ENCODE assay signal across 8 cellular contexts in genomic region chr3:106206165-106206564, GRCh38.
DNase-seq lines count a peak whose midpoint lies in the region; ATAC-seq and TF ChIP-seq lines count a peak whose summit lies in the region.

No MANE protein-coding gene starts in this region.

- ATAC-seq in GM21367 (IDR thresholded peaks at IDR 0.05; ENCODE audit: unreplicated experiment) (peak; percentile 90), activated B cell treated with CpG ODN at 0.5 μM for 24 hours (ENCODE audit: low read depth) (peak; percentile 78), GM21526 (IDR thresholded peaks at IDR 0.05; ENCODE audit: low FRiP score, unreplicated experiment) (no peak)

- CTCF ChIA-PET in activated B cell treated with CpG ODN at 0.5 μM for 24 hours (lab: Charles Lee): no interaction called here

- H3K4me1 Mint-ChIP-seq in activated B cell treated with CpG ODN at 0.5 μM for 24 hours: peaks cover 33% of the 10 kb centered on the region

- in situ Hi-C loops in KBM-7 (cut with MboI; ENCODE audit: low pct_unique_long_range_greater_than_20kb, low sequenced_read_pairs): no loop called here

- H3K9me3 Mint-ChIP-seq in activated B cell treated with CpG ODN at 0.5 μM for 24 hours: peaks cover 5% of the 10 kb centered on the region

- DNase-seq in EH (ENCODE audit: low read depth) (peak; percentile 68), KBM-7 (peak; percentile 94), activated B cell treated with CpG ODN at 0.5 μM for 24 hours (no peak), left kidney (ENCODE audit: low read depth, low spot score) (peak; percentile 89), SK-N-DZ (ENCODE audit: low spot score) (no peak), foreskin melanocyte (no peak)

- intact Hi-C loops in activated B cell treated with CpG ODN at 0.5 μM for 24 hours (cut with micrococcal nuclease): loop anchor here (1.0 to 2.0 kb wide), 3 partner anchors 10 to 51 kb away; no protein-coding TSS in a partner anchor

- no peaks in the 10 kb centered on the region for H3K27me3 Mint-ChIP-seq in activated B cell treated with CpG ODN at 0.5 μM for 24 hours

- no peak overlapping the region for H3K27ac Mint-ChIP-seq in activated B cell treated with CpG ODN at 0.5 μM for 24 hours

- TF ChIP-seq CTCF in activated B cell treated with CpG ODN at 0.5 μM for 24 hours (IDR thresholded peaks at IDR 0.05): no peak

- H3K36me3 Mint-ChIP-seq in activated B cell treated with CpG ODN at 0.5 μM for 24 hours (ENCODE audit: low read depth): no peaks in the 10 kb centered on the region

- peak overlapping the region; percentile 25 for H3K4me3 Mint-ChIP-seq in activated B cell treated with CpG ODN at 0.5 μM for 24 hours

- POLR2A ChIA-PET in activated B cell treated with CpG ODN at 0.5 μM for 24 hours (lab: Charles Lee): interaction anchor here (0.7 to 1.0 kb wide), 4 partner anchors 19 to 818 kb away, joined by 3 to 13 read pairs (median 4); no protein-coding TSS in a partner anchor

Comparison
In these comparisons a context has a peak if more than half of its experiments do, and no peak if none do; other contexts are left out.
1. DNase-seq: peak in EH (single experiment), KBM-7 (single experiment) and left kidney (single experiment); none in activated B cell treated with CpG ODN at 0.5 μM for 24 hours (single experiment), SK-N-DZ (single experiment) and foreskin melanocyte (single experiment).